In the genomic region with DNA sequence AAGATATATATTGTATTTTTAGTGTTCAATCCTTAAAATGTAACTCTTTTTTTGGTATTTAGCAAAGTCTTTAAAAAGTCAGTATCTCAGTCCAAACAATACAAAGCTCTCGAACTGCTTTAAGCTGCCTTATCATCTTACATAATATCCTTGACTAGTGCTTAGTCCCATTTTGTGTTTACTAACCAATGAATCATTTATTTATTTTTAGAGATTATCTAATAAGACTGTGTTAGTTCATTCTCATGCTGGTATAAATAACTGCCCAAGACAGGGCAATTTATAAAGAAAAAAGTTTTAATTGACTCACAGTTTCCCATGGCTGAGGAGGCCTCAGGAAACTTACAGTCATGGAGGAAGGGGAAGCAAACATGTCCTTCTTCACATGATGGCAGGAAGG, we compare ENCODE assay signal across 29 cellular contexts.
"Had no signal": no experiment of that assay in that cellular context is flagged by ENCODE, and none has a peak within 500 bp of the region (broad histone marks: within the 10 kb centered on the region; RNA-seq: fewer than 3 reads in every experiment).

No MANE protein-coding gene starts in this region.

- H3K4me3 ChIP-seq: coronary artery, esophagus squamous epithelium, heart right ventricle, lower lobe of right lung, neural progenitor cell, prostate gland, sigmoid colon, testis, tibial artery, upper lobe of left lung had no signal

- H3K27ac ChIP-seq: coronary artery, esophagus squamous epithelium, heart right ventricle, lower lobe of right lung, neural progenitor cell, prostate gland, sigmoid colon, testis, tibial artery, upper lobe of left lung had no signal

- FAIRE-seq: endothelial cell of umbilical vein, urothelium cell line had no signal

- ATAC-seq: heart right ventricle; left colon; left ventricle myocardium superior; right cardiac atrium; stimulated activated effector memory CD8-positive, alpha-beta T cell treated with anti-CD3 and anti-CD28 coated beads, Interleukin-12 subunit alpha, Interleukin-12 subunit beta, amount 100 ng/mL, for 72 hours; stimulated activated naive CD8-positive, alpha-beta T cell treated with anti-CD3 and anti-CD28 coated beads, Interleukin-15, Interleukin-2, amounts not matched to agents 100 U/mL and 50 U/mL, for 24 hours had no signal

- H3K36me3 ChIP-seq: esophagus squamous epithelium, heart right ventricle, lower lobe of right lung, neural progenitor cell, prostate gland, sigmoid colon, tibial artery, upper lobe of left lung had no signal

- H3K9me3 ChIP-seq: esophagus squamous epithelium, lower lobe of right lung, prostate gland, sigmoid colon, tibial artery, upper lobe of left lung had no signal

- H3K27me3 ChIP-seq: esophagus squamous epithelium, heart right ventricle, neural progenitor cell, sigmoid colon, testis, tibial artery, upper lobe of left lung had no signal

- H3K4me1 ChIP-seq: esophagus squamous epithelium, heart right ventricle, lower lobe of right lung, prostate gland, sigmoid colon, testis, tibial artery, upper lobe of left lung had no signal

- DNase-seq: dermis blood vessel endothelial cell; effector memory CD4-positive, alpha-beta T cell; erythroblast; esophagus squamous epithelium; foreskin melanocyte; glutamatergic neuron; heart right ventricle; hippocampal formation; islet precursor cell; kidney glomerular epithelial cell; left colon; left ventricle myocardium superior; lower lobe of right lung; naive B cell; right cardiac atrium; sigmoid colon; stimulated activated CD4-positive, alpha-beta T cell treated with anti-CD3 and anti-CD28 coated beads, Interleukin-2, amount 100 ng/mL, for 24 hours; stimulated activated CD4-positive, alpha-beta T cell treated with anti-CD3 and anti-CD28 coated beads, Interleukin-4, amount 100 ng/mL, for 24 hours; stimulated activated naive CD8-positive, alpha-beta T cell treated with anti-CD3 and anti-CD28 coated beads, Interleukin-15, Interleukin-2, amounts not matched to agents 100 U/mL and 50 U/mL, for 24 hours; substantia nigra; testis; tibial artery; upper lobe of left lung had no signal

- H3K4me2 ChIP-seq: neural progenitor cell had no signal

- H2AFZ ChIP-seq: neural progenitor cell had no signal
